1 cellular context compared by ENCODE assay signal in the genomic region with DNA sequence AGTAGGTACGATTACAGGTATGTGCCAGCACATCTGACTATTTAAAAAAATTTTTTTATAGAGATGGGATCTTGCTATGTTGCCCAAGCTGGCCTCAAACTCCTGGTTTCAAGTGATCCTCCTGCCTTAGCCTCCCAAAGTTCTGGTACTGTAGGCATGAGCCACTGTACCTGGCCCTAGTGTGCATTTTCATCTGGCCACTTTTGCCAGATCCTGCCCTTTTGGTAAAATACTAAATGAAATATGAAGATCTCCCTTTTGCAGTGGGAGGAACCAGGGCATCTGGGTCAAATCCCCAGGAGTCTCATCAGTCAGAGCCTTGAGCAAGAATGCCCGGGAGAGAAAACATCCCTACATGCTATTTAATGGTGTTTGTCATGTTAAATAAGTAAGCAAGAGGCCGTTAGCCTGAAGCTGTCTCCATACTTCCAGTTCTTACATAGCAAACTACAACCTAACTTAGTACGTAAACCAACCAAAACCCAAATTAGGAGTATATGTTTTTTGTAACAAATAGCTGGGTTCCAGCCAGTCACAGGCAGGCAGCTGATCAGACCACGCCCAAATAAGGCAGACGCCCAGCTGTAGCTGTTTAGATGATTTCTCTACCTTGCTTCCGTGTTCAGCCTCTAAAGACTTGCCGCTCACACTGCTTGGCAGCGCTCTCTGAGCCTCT.
A peak's percentile ranks its signal among the peaks of the same experiment; 100 is the strongest.
TF ChIP-seq lines count a peak whose summit lies in the region.

No MANE protein-coding gene starts in this region.

TF ChIP-seq in H1, 55 proteins besides CTCF, POLR2A, EP300 and RAD21:
- TF ChIP-seq SIRT6 (IDR thresholded peaks at IDR 0.05; ENCODE audit: low read length) (no peak), HDAC6 (IDR thresholded peaks at IDR 0.05; ENCODE audit: low read depth, low read length) (no peak), RBBP5 (IDR thresholded peaks at IDR 0.05; ENCODE audit: borderline replicate concordance, low read depth, low read length) (no peak), BCL11A (IDR thresholded peaks at IDR 0.05; ENCODE audit: low read depth in 2 of 2, low read length in 2 of 2) (no peak), SP2 (IDR thresholded peaks at IDR 0.05; ENCODE audit: low read length) (no peak), SRF (IDR thresholded peaks at IDR 0.05; ENCODE audit: low read depth, low read length) (peak; percentile 94), RNF2 (IDR thresholded peaks at IDR 0.05; ENCODE audit: borderline replicate concordance, low read depth, low read length, missing control alignments, poor library complexity, severe bottlenecking) (no peak), RFX5 (IDR thresholded peaks at IDR 0.05; ENCODE audit: borderline replicate concordance, low read depth, low read length) (no peak), ASH2L (IDR thresholded peaks at IDR 0.05; ENCODE audit: low read length) (no peak), JUND (IDR thresholded peaks at IDR 0.05; ENCODE audit: low read length) (no peak), ZNF274 (IDR thresholded peaks at IDR 0.05; ENCODE audit: borderline replicate concordance, extremely low read depth, low read length) (no peak), HDAC2 (IDR thresholded peaks at IDR 0.05; ENCODE audit: borderline replicate concordance in 1 of 2, low read depth in 2 of 2, low read length in 2 of 2) (no peak; a peak in 1 of 4 replicates), EGR1 (IDR thresholded peaks at IDR 0.05; ENCODE audit: borderline replicate concordance, low read depth, low read length) (no peak), KDM4A (IDR thresholded peaks at IDR 0.05; ENCODE audit: low read depth, low read length, severe bottlenecking) (no peak), MAFK (IDR thresholded peaks at IDR 0.05; ENCODE audit: low read depth, low read length) (no peak), KDM5A (IDR thresholded peaks at IDR 0.05; ENCODE audit: low read length) (no peak), TBP (IDR thresholded peaks at IDR 0.05; ENCODE audit: low read depth, low read length) (no peak), FOSL1 (IDR thresholded peaks at IDR 0.05; ENCODE audit: insufficient read depth, low read depth, low read length) (no peak), SUZ12 (IDR thresholded peaks at IDR 0.05; ENCODE audit: low read length) (no peak), SP1 (IDR thresholded peaks at IDR 0.05; ENCODE audit: low read depth, low read length) (0 out of 2 replicates have a peak, but pooled peaks have one; percentile 14), CHD2 (IDR thresholded peaks at IDR 0.05; ENCODE audit: low read length) (no peak), TEAD4 (IDR thresholded peaks at IDR 0.05; ENCODE audit: low read depth, low read length) (no peak), BACH1 (IDR thresholded peaks at IDR 0.05; ENCODE audit: low read length) (no peak), GTF2F1 (IDR thresholded peaks at IDR 0.05; ENCODE audit: borderline replicate concordance, low read depth, low read length) (no peak), NRF1 (IDR thresholded peaks at IDR 0.05; ENCODE audit: low read depth, low read length) (no peak), JUN (IDR thresholded peaks at IDR 0.05; ENCODE audit: low read depth, low read length) (no peak), EZH2 (IDR thresholded peaks at IDR 0.05; ENCODE audit: low read depth, low read length, severe bottlenecking) (no peak), KDM1A (IDR thresholded peaks at IDR 0.05; ENCODE audit: borderline replicate concordance, low read length) (peak; percentile 93), TCF12 (IDR thresholded peaks at IDR 0.05; ENCODE audit: low read depth, low read length) (no peak), CEBPB (IDR thresholded peaks at IDR 0.05; ENCODE audit: low read depth, low read length) (peak; percentile 28; the same call in 1 of the 2 replicates)
- TF ChIP-seq, protein P1, sequence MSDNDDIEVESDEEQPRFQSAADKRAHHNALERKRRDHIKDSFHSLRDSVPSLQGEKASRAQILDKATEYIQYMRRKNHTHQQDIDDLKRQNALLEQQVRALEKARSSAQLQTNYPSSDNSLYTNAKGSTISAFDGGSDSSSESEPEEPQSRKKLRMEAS (IDR thresholded peaks at IDR 0.05) = no peak
- TF ChIP-seq, protein P2, sequence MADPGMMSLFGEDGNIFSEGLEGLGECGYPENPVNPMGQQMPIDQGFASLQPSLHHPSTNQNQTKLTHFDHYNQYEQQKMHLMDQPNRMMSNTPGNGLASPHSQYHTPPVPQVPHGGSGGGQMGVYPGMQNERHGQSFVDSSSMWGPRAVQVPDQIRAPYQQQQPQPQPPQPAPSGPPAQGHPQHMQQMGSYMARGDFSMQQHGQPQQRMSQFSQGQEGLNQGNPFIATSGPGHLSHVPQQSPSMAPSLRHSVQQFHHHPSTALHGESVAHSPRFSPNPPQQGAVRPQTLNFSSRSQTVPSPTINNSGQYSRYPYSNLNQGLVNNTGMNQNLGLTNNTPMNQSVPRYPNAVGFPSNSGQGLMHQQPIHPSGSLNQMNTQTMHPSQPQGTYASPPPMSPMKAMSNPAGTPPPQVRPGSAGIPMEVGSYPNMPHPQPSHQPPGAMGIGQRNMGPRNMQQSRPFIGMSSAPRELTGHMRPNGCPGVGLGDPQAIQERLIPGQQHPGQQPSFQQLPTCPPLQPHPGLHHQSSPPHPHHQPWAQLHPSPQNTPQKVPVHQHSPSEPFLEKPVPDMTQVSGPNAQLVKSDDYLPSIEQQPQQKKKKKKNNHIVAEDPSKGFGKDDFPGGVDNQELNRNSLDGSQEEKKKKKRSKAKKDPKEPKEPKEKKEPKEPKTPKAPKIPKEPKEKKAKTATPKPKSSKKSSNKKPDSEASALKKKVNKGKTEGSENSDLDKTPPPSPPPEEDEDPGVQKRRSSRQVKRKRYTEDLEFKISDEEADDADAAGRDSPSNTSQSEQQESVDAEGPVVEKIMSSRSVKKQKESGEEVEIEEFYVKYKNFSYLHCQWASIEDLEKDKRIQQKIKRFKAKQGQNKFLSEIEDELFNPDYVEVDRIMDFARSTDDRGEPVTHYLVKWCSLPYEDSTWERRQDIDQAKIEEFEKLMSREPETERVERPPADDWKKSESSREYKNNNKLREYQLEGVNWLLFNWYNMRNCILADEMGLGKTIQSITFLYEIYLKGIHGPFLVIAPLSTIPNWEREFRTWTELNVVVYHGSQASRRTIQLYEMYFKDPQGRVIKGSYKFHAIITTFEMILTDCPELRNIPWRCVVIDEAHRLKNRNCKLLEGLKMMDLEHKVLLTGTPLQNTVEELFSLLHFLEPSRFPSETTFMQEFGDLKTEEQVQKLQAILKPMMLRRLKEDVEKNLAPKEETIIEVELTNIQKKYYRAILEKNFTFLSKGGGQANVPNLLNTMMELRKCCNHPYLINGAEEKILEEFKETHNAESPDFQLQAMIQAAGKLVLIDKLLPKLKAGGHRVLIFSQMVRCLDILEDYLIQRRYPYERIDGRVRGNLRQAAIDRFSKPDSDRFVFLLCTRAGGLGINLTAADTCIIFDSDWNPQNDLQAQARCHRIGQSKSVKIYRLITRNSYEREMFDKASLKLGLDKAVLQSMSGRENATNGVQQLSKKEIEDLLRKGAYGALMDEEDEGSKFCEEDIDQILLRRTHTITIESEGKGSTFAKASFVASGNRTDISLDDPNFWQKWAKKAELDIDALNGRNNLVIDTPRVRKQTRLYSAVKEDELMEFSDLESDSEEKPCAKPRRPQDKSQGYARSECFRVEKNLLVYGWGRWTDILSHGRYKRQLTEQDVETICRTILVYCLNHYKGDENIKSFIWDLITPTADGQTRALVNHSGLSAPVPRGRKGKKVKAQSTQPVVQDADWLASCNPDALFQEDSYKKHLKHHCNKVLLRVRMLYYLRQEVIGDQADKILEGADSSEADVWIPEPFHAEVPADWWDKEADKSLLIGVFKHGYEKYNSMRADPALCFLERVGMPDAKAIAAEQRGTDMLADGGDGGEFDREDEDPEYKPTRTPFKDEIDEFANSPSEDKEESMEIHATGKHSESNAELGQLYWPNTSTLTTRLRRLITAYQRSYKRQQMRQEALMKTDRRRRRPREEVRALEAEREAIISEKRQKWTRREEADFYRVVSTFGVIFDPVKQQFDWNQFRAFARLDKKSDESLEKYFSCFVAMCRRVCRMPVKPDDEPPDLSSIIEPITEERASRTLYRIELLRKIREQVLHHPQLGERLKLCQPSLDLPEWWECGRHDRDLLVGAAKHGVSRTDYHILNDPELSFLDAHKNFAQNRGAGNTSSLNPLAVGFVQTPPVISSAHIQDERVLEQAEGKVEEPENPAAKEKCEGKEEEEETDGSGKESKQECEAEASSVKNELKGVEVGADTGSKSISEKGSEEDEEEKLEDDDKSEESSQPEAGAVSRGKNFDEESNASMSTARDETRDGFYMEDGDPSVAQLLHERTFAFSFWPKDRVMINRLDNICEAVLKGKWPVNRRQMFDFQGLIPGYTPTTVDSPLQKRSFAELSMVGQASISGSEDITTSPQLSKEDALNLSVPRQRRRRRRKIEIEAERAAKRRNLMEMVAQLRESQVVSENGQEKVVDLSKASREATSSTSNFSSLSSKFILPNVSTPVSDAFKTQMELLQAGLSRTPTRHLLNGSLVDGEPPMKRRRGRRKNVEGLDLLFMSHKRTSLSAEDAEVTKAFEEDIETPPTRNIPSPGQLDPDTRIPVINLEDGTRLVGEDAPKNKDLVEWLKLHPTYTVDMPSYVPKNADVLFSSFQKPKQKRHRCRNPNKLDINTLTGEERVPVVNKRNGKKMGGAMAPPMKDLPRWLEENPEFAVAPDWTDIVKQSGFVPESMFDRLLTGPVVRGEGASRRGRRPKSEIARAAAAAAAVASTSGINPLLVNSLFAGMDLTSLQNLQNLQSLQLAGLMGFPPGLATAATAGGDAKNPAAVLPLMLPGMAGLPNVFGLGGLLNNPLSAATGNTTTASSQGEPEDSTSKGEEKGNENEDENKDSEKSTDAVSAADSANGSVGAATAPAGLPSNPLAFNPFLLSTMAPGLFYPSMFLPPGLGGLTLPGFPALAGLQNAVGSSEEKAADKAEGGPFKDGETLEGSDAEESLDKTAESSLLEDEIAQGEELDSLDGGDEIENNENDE (IDR thresholded peaks at IDR 0.05; ENCODE audit: insufficient replicate concordance, low read length) = no peak
- TF ChIP-seq, protein P3, sequence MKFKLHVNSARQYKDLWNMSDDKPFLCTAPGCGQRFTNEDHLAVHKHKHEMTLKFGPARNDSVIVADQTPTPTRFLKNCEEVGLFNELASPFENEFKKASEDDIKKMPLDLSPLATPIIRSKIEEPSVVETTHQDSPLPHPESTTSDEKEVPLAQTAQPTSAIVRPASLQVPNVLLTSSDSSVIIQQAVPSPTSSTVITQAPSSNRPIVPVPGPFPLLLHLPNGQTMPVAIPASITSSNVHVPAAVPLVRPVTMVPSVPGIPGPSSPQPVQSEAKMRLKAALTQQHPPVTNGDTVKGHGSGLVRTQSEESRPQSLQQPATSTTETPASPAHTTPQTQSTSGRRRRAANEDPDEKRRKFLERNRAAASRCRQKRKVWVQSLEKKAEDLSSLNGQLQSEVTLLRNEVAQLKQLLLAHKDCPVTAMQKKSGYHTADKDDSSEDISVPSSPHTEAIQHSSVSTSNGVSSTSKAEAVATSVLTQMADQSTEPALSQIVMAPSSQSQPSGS (IDR thresholded peaks at IDR 0.05; ENCODE audit: low read length) = no peak
- TF ChIP-seq, protein P4, sequence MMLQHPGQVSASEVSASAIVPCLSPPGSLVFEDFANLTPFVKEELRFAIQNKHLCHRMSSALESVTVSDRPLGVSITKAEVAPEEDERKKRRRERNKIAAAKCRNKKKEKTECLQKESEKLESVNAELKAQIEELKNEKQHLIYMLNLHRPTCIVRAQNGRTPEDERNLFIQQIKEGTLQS (IDR thresholded peaks at IDR 0.05; ENCODE audit: insufficient read depth, low read depth, low read length) = no peak
TF ChIP-seq in H1: peak in this region for 4.
